Comparison of ENCODE assay signal across 19 cellular contexts in the genomic region with DNA sequence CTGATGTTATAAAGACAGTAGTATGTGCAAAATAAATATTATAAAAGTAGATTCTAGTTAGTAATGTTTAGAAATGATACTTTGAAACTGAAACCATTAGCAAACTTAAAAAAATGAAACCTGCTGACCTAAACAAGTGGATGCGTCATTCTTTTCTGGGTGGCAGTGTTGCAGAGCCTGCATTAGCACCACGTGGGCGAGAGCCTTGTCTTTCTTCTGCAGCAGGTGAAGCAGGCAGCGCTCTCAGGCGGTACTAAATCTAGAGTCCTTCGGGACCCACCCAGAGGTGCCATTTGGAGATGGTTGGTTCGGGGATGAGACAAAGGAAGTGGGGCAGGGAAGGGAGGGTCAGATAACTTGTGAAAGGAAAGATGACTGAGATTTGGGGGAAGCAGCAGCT.
DNase-seq lines count a peak whose midpoint lies in the region; ATAC-seq and TF ChIP-seq lines count a peak whose summit lies in the region.
"Had no signal": no experiment of that assay in that cellular context is flagged by ENCODE, and none has a peak within 500 bp of the region (broad histone marks: within the 10 kb centered on the region; RNA-seq: fewer than 3 reads in every experiment).

No MANE protein-coding gene starts in this region.

- in situ Hi-C loops in Caki2 (cut with HindIII; ENCODE audit: low pct_unique_long_range_greater_than_20kb, low sequenced_read_pairs) = no loop called here

- CTCF ChIA-PET in CD4-positive, alpha-beta memory T cell (lab: Charles Lee; ENCODE audit: partially characterized antibody) = no interaction called here

- H3K27me3 Mint-ChIP-seq in CD4-positive, alpha-beta memory T cell = no peaks in the 10 kb centered on the region
- no peaks in the 10 kb centered on the region for H3K27me3 Mint-ChIP-seq in activated T-helper 2 cell treated with anti-CD3 and anti-CD28 coated beads, Interferon-gamma antibody, Interleukin-2, Interleukin-4, amounts not matched to agents 10 μg/mL and 5 μg/mL and 100 μg/mL, durations not matched to agents 14 hours and 24 hours and 36 hours (ENCODE audit: low read depth)

- intact Hi-C loops in CD4-positive, alpha-beta memory T cell (cut with micrococcal nuclease) = no loop called here
- intact Hi-C loops in activated T-helper 2 cell treated with anti-CD3 and anti-CD28 coated beads, Interferon-gamma antibody, Interleukin-2, Interleukin-4, amounts not matched to agents 10 μg/mL and 5 μg/mL and 100 μg/mL, durations not matched to agents 14 hours and 24 hours and 36 hours (cut with micrococcal nuclease) = no loop called here

- DNase-seq in Caki2 (ENCODE audit: low read depth) (peak; percentile 66), epithelial cell of esophagus (ENCODE audit: low read depth) (peak; percentile 47), suprapubic skin (ENCODE audit: low spot score in 2 of 2) (no peak)
- no peak for DNase-seq in CD4-positive, alpha-beta memory T cell
- no peak for DNase-seq in activated T-helper 2 cell treated with anti-CD3 and anti-CD28 coated beads, Interferon-gamma antibody, Interleukin-2, Interleukin-4, amounts not matched to agents 10 μg/mL and 5 μg/mL and 100 μg/mL, durations not matched to agents 14 hours and 24 hours and 36 hours (ENCODE audit: low spot score)
- DNase-seq: activated T-cell treated with anti-CD3 and anti-CD28 coated beads for 4 hours, cerebellar nuclear complex, GM23248, left cardiac atrium, MV-4-11, NCI-H345, testis had no signal

- POLR2A ChIA-PET in CD4-positive, alpha-beta memory T cell (lab: Charles Lee; ENCODE audit: partially characterized antibody) = no interaction called here

- no peak overlapping the region for H3K27ac ChIP-seq in suprapubic skin
- no peak overlapping the region for H3K27ac ChIP-seq in CD4-positive, alpha-beta memory T cell (ENCODE audit: low read depth, low read length)
- H3K27ac ChIP-seq: epithelial cell of prostate, GM23248, prostate gland, testis had no signal

- no peaks in the 10 kb centered on the region for H3K27me3 ChIP-seq in suprapubic skin
- H3K27me3 ChIP-seq in CD4-positive, alpha-beta memory T cell (ENCODE audit: insufficient read depth, low read length) = no peaks in the 10 kb centered on the region
- H3K27me3 ChIP-seq: testis had no signal

- H3K9me3 Mint-ChIP-seq in CD4-positive, alpha-beta memory T cell = peaks cover 0 to 11% (median 4%) of the 10 kb centered on the region in 8 donors
- H3K9me3 Mint-ChIP-seq in activated T-helper 2 cell treated with anti-CD3 and anti-CD28 coated beads, Interferon-gamma antibody, Interleukin-2, Interleukin-4, amounts not matched to agents 10 μg/mL and 5 μg/mL and 100 μg/mL, durations not matched to agents 14 hours and 24 hours and 36 hours = peaks cover 7% of the 10 kb centered on the region
- H3K9me3 Mint-ChIP-seq: T-helper 1 cell treated with Interleukin-12 subunit alpha and Interleukin-12 subunit beta and Interleukin-4 antibody, amounts not matched to agents 30 μg/mL and 1 μg/mL, for 36 hours had no signal

- peaks cover 9% of the 10 kb centered on the region for H3K4me1 ChIP-seq in suprapubic skin
- H3K4me1 ChIP-seq in CD4-positive, alpha-beta memory T cell (ENCODE audit: insufficient read depth, low read length) = no peaks in the 10 kb centered on the region
- H3K4me1 ChIP-seq: prostate gland, testis had no signal

- H3K9me3 ChIP-seq in suprapubic skin = no peaks in the 10 kb centered on the region
- peaks cover 0 to 4% of the 10 kb centered on the region in 2 donors for H3K9me3 ChIP-seq in CD4-positive, alpha-beta memory T cell (ENCODE audit: control insufficient read depth in 1 of 2, low read length in 2 of 2)
- H3K9me3 ChIP-seq: prostate gland, testis had no signal

- no peak overlapping the region for H3K27ac Mint-ChIP-seq in CD4-positive, alpha-beta memory T cell
- H3K27ac Mint-ChIP-seq in activated T-helper 2 cell treated with anti-CD3 and anti-CD28 coated beads, Interferon-gamma antibody, Interleukin-2, Interleukin-4, amounts not matched to agents 10 μg/mL and 5 μg/mL and 100 μg/mL, durations not matched to agents 14 hours and 24 hours and 36 hours = no peak overlapping the region
- H3K27ac Mint-ChIP-seq: T-helper 1 cell treated with Interleukin-12 subunit alpha and Interleukin-12 subunit beta and Interleukin-4 antibody, amounts not matched to agents 30 μg/mL and 1 μg/mL, for 36 hours had no signal

- no peak for TF ChIP-seq EP300 in suprapubic skin (IDR thresholded peaks at IDR 0.05)

- WGBS in suprapubic skin = 88% methylated on average over 7 of the region's 7 CpGs

- no peaks in the 10 kb centered on the region for H3K36me3 Mint-ChIP-seq in CD4-positive, alpha-beta memory T cell
- H3K36me3 Mint-ChIP-seq in activated T-helper 2 cell treated with anti-CD3 and anti-CD28 coated beads, Interferon-gamma antibody, Interleukin-2, Interleukin-4, amounts not matched to agents 10 μg/mL and 5 μg/mL and 100 μg/mL, durations not matched to agents 14 hours and 24 hours and 36 hours (ENCODE audit: low read depth) = no peaks in the 10 kb centered on the region

- H3K36me3 ChIP-seq in suprapubic skin = no peaks in the 10 kb centered on the region
- H3K36me3 ChIP-seq in CD4-positive, alpha-beta memory T cell (ENCODE audit: insufficient read depth, low read length) = no peaks in the 10 kb centered on the region
- H3K36me3 ChIP-seq: prostate gland had no signal

- TF ChIP-seq CTCF in epithelial cell of esophagus (IDR thresholded peaks at IDR 0.05; ENCODE audit: insufficient read depth, low read depth, low read length, missing control alignments) (no peak), suprapubic skin (IDR thresholded peaks at IDR 0.05) (no peak)

- H3K4me3 ChIP-seq in epithelial cell of esophagus (ENCODE audit: low read length) (no peak overlapping the region), suprapubic skin (no peak overlapping the region)
- H3K4me3 ChIP-seq in CD4-positive, alpha-beta memory T cell (ENCODE audit: low read length in 2 of 2) = no peak overlapping the region
- H3K4me3 ChIP-seq: GM23248, prostate gland, testis had no signal

- H3K4me1 Mint-ChIP-seq in CD4-positive, alpha-beta memory T cell = no peaks in the 10 kb centered on the region
- H3K4me1 Mint-ChIP-seq in activated T-helper 2 cell treated with anti-CD3 and anti-CD28 coated beads, Interferon-gamma antibody, Interleukin-2, Interleukin-4, amounts not matched to agents 10 μg/mL and 5 μg/mL and 100 μg/mL, durations not matched to agents 14 hours and 24 hours and 36 hours (ENCODE audit: low read depth) = no peaks in the 10 kb centered on the region

- no peak overlapping the region for H3K4me3 Mint-ChIP-seq in CD4-positive, alpha-beta memory T cell
- no peak overlapping the region for H3K4me3 Mint-ChIP-seq in activated T-helper 2 cell treated with anti-CD3 and anti-CD28 coated beads, Interferon-gamma antibody, Interleukin-2, Interleukin-4, amounts not matched to agents 10 μg/mL and 5 μg/mL and 100 μg/mL, durations not matched to agents 14 hours and 24 hours and 36 hours (ENCODE audit: low read depth)
- H3K4me3 Mint-ChIP-seq: T-helper 1 cell treated with Interleukin-12 subunit alpha and Interleukin-12 subunit beta and Interleukin-4 antibody, amounts not matched to agents 30 μg/mL and 1 μg/mL, for 36 hours had no signal

- no peak for TF ChIP-seq POLR2A in suprapubic skin (IDR thresholded peaks at IDR 0.05)

- ATAC-seq in GM18870 (IDR thresholded peaks at IDR 0.05; ENCODE audit: unreplicated experiment) = peak; percentile 44
- ATAC-seq in HG03565 (IDR thresholded peaks at IDR 0.05; ENCODE audit: unreplicated experiment) = peak; percentile 57
- no peak for ATAC-seq in HG03139 (IDR thresholded peaks at IDR 0.05; ENCODE audit: unreplicated experiment)
- ATAC-seq: left cardiac atrium, Panc1 had no signal

Comparison
In these comparisons a context has a peak if more than half of its experiments do, and no peak if none do; other contexts are left out.
1. DNase-seq: peak in Caki2 (single experiment) and epithelial cell of esophagus (single experiment); none in suprapubic skin (0 of 2), CD4-positive, alpha-beta memory T cell (0 of 5) and activated T-helper 2 cell treated with anti-CD3 and anti-CD28 coated beads, Interferon-gamma antibody, Interleukin-2, Interleukin-4, amounts not matched to agents 10 μg/mL and 5 μg/mL and 100 μg/mL, durations not matched to agents 14 hours and 24 hours and 36 hours (single experiment).